ENCODE assay signal across 9 cellular contexts in genomic region chr9:6686396-6686795, GRCh38. TPM values are rescaled to one million over a fixed set of nuclear protein-coding genes. Genes with fewer than 3 reads are reported as not detected.
DNase-seq lines count a peak whose midpoint lies in the region; ATAC-seq, FAIRE-seq and TF ChIP-seq lines count a peak whose summit lies in the region.
"Had no signal": no experiment of that assay in that cellular context is flagged by ENCODE, and none has a peak within 500 bp of the region (broad histone marks: within the 10 kb centered on the region; RNA-seq: fewer than 3 reads in every experiment).

No MANE protein-coding gene starts in this region.

- H3K36me3 Mint-ChIP-seq in natural killer cell: no peaks in the 10 kb centered on the region

- H3K79me2 ChIP-seq in DND-41 (ENCODE audit: insufficient read depth, low read length) (peaks cover 19% of the 10 kb centered on the region), K562 (ENCODE audit: control insufficient read depth, insufficient read depth, low read length) (peaks cover 18% of the 10 kb centered on the region)

- no peaks in the 10 kb centered on the region for H3K9me3 ChIP-seq in DND-41 (ENCODE audit: insufficient read depth, low read length, severe bottlenecking)
- no peaks in the 10 kb centered on the region for H3K9me3 ChIP-seq in K562 (replicated peaks; ENCODE audit: control insufficient read depth, insufficient read depth, low read depth, low read length)
- H3K9me3 ChIP-seq in tibial artery: no peaks in the 10 kb centered on the region

- peak; percentile 20 for TF ChIP-seq CTCF in DND-41 (IDR thresholded peaks at IDR 0.05; ENCODE audit: borderline replicate concordance, extremely low read depth, low read length, poor library complexity, severe bottlenecking)
- TF ChIP-seq CTCF in K562 (IDR thresholded peaks at IDR 0.05 in 2 of 3, conservative IDR thresholded peaks at IDR 0.05 in 1 of 3; ENCODE audit: insufficient read depth in 2 of 3, low read depth in 1 of 3, low read length in 3 of 3): peak; percentile 4 to 43 (median 20); a peak in 2 of 6 replicates
- TF ChIP-seq CTCF in natural killer cell (IDR thresholded peaks at IDR 0.05): no peak
- TF ChIP-seq CTCF in tibial artery (IDR thresholded peaks at IDR 0.05): peak in 1 of 2 experiments; percentile 24

- POLR2A ChIA-PET in K562 (lab: Yijun Ruan, JAX): no interaction called here

- no peak for ATAC-seq in DND-41 (ENCODE audit: insufficient read depth, low read depth)
- no peak for ATAC-seq in K562
- no peak for ATAC-seq in natural killer cell
- no peak for ATAC-seq in GM18502 (IDR thresholded peaks at IDR 0.05; ENCODE audit: poor library complexity, unreplicated experiment)

- CTCF ChIA-PET in K562 (lab: Yijun Ruan, JAX; ENCODE audit: low intra/inter-chr PET ratio): no interaction called here

- FAIRE-seq in K562 (lab: Jason Lieb, UNC): no peak
- FAIRE-seq: frontal cortex had no signal

- intact Hi-C loops in K562 (cut with micrococcal nuclease): no loop called here
- intact Hi-C loops in natural killer cell (cut with micrococcal nuclease): no loop called here
- intact Hi-C loops in tibial artery (cut with DNase I; ENCODE audit: low total_unique reads): no loop called here

- in situ Hi-C loops in KBM-7 (cut with MboI; ENCODE audit: low pct_unique_long_range_greater_than_20kb, low sequenced_read_pairs): no loop called here
- in situ Hi-C loops in K562 (cut with MboI): no loop called here

- H3K4me3 Mint-ChIP-seq in natural killer cell: no peak overlapping the region

- no peak overlapping the region for H3K4me3 ChIP-seq in DND-41 (ENCODE audit: low read depth in 1 of 2, low read length in 2 of 2)
- no peak overlapping the region for H3K4me3 ChIP-seq in K562
- H3K4me3 ChIP-seq in tibial artery: no peak overlapping the region

- no peaks in the 10 kb centered on the region for H3K9me3 Mint-ChIP-seq in natural killer cell

- TF ChIP-seq POLR2A in K562 (conservative IDR thresholded peaks at IDR 0.05): no peak

- peak; percentile 26 to 45 for TF ChIP-seq RAD21 in K562 (CRISPR knock-in tag; conservative IDR thresholded peaks at IDR 0.05 in 1 of 2, IDR thresholded peaks at IDR 0.05 in 1 of 2)

- H3K9ac ChIP-seq in DND-41 (ENCODE audit: low read depth, low read length): no peak overlapping the region
- H3K9ac ChIP-seq in K562 (ENCODE audit: insufficient read depth in 1 of 2, low read depth in 2 of 2, low read length in 2 of 2): no peak overlapping the region

- WGBS in K562 (ENCODE audit: insufficient coverage, low coverage, missing lambda C conversion rate): 52% methylated on average over 2 of the region's 3 CpGs

- peaks cover 15% of the 10 kb centered on the region for H3K4me1 ChIP-seq in DND-41 (ENCODE audit: insufficient read depth, low read length)
- H3K4me1 ChIP-seq in K562 (replicated peaks in 1 of 2; ENCODE audit: control insufficient read depth in 2 of 2, insufficient read depth in 2 of 2, low read length in 2 of 2): peaks cover 0 to 11% of the 10 kb centered on the region in 2 experiments; a peak in 2 of 5 replicates
- H3K4me1 ChIP-seq in tibial artery: peaks cover 0 to 13% (median 5%) of the 10 kb centered on the region in 4 donors

- H2AFZ ChIP-seq in DND-41 (ENCODE audit: low read depth, low read length) (no peak overlapping the region), K562 (ENCODE audit: low read depth, low read length) (no peak overlapping the region)

- peaks cover 5% of the 10 kb centered on the region; the same call in 1 of the 2 replicates for H3K36me3 ChIP-seq in DND-41 (ENCODE audit: insufficient read depth, low read length)
- no peaks in the 10 kb centered on the region for H3K36me3 ChIP-seq in K562 (ENCODE audit: control insufficient read depth, insufficient read depth, low read length)
- no peaks in the 10 kb centered on the region for H3K36me3 ChIP-seq in tibial artery

- H3K4me2 ChIP-seq in DND-41 (ENCODE audit: insufficient read depth, low read length) (no peak overlapping the region), K562 (ENCODE audit: insufficient read depth, low read length) (no peak overlapping the region)

- H3K27me3 Mint-ChIP-seq in natural killer cell (ENCODE audit: low read depth in 2 of 2): no peaks in the 10 kb centered on the region

- DNase-seq in DND-41 (no peak), KBM-7 (peak; percentile 31), K562 (ENCODE audit: extremely low read depth in 1 of 4, low spot score in 3 of 4) (no peak), myocyte (ENCODE audit: low read depth) (peak; percentile 42), natural killer cell (no peak), NCI-H1436 (lab: John Stamatoyannopoulos, UW) (no peak), tibial artery (no peak)

- no peak for TF ChIP-seq EP300 in K562 (IDR thresholded peaks at IDR 0.05; ENCODE audit: low read length)

- peaks cover 12 to 14% of the 10 kb centered on the region in 2 donors for H3K4me1 Mint-ChIP-seq in natural killer cell

- no peaks in the 10 kb centered on the region for H3K27me3 ChIP-seq in DND-41 (ENCODE audit: insufficient read depth, low read length, poor library complexity)
- H3K27me3 ChIP-seq in K562 (ENCODE audit: control insufficient read depth in 2 of 2, insufficient read depth in 2 of 2, low read length in 2 of 2): no peaks in the 10 kb centered on the region
- no peaks in the 10 kb centered on the region for H3K27me3 ChIP-seq in tibial artery

- H3K27ac Mint-ChIP-seq in natural killer cell: no peak overlapping the region

- no peaks in the 10 kb centered on the region for H4K20me1 ChIP-seq in DND-41 (ENCODE audit: insufficient read depth, low read length)
- no peaks in the 10 kb centered on the region for H4K20me1 ChIP-seq in K562 (replicated peaks; ENCODE audit: control insufficient read depth, insufficient read depth, low read length)

- H3K27ac ChIP-seq in DND-41 (ENCODE audit: low read length): no peak overlapping the region
- 0 out of 3 replicates have a peak overlapping the region, but pooled peaks have one; percentile 26 for H3K27ac ChIP-seq in K562 (ENCODE audit: extremely low read depth, low read depth, low read length)
- peak overlapping the region in 1 of 2 donors; percentile 36 for H3K27ac ChIP-seq in tibial artery

- BruUV-seq in K562 (replicated peaks; lab: Mats Ljungman, UMichigan): no TSS peak

- H3K9me1 ChIP-seq in K562 (ENCODE audit: control insufficient read depth, insufficient read depth, low read length): no peaks in the 10 kb centered on the region

TF ChIP-seq in K562, 482 proteins besides CTCF, POLR2A, EP300 and RAD21:
- TF ChIP-seq RHOXF2B (CRISPR knock-in tag; conservative IDR thresholded peaks at IDR 0.05) (no peak), HDAC1 (IDR thresholded peaks at IDR 0.05) (no peak), IRF2 (CRISPR knock-in tag; IDR thresholded peaks at IDR 0.05) (no peak), PTBP1 (IDR thresholded peaks at IDR 0.05; ENCODE audit: low read depth, low read length) (no peak), GABPB2 (CRISPR knock-in tag; conservative IDR thresholded peaks at IDR 0.05) (no peak), MNT (conservative IDR thresholded peaks at IDR 0.05) (no peak), ZBTB2 (IDR thresholded peaks at IDR 0.05) (no peak)

RNA-seq across cellular contexts. Expression of gene GLDC, which starts 40.9 kb away (rescaled TPM):
- total RNA-seq in K562 (2011; cell fraction: chromatin; rRNA removed; ENCODE audit: low replicate concordance): not detected in 2 replicates
- total RNA-seq in K562 (2011; cell fraction: nucleolus; rRNA removed): not detected in 2 replicates
- total RNA-seq in K562 (2011; cell fraction: nucleoplasm; rRNA removed): not detected in 2 replicates
- total RNA-seq in K562 (2014; rRNA removed): 0.29 TPM in 1 of 2 replicates, not detected in the other
- not detected in 2 replicates for total RNA-seq in K562 (2014; rRNA removed; fragmentation: Illumina TruSeq; extraction: Trizol)
- not detected in 2 replicates for total RNA-seq in K562 (2015; rRNA removed; fragmentation: Illumina TruSeq; extraction: Trizol)
- 0.27 and 0.60 TPM in 2 replicates for total RNA-seq in K562 (2021)
- polyA plus RNA-seq in K562 (2011; rRNA removed): 0.03 TPM in 1 of 2 replicates, not detected in the other
- not detected in 2 replicates for polyA plus RNA-seq in K562 (2011; cell fraction: cytosol; rRNA removed)
- not detected in 2 replicates for polyA plus RNA-seq in K562 (2011; cell fraction: nucleus; rRNA removed)
- 0.03 and 0.33 TPM in 2 replicates for polyA plus RNA-seq in K562 (2012)
- 0.08 TPM in 1 of 2 replicates, not detected in the other for polyA plus RNA-seq in K562 (2014; fragmentation: Illumina TruSeq; extraction: Trizol)
- polyA plus RNA-seq in K562 (2014; fragmentation: Nextera tagmentation; extraction: Ambion mirVana): under 1 TPM in 1 of 2 experiments, not detected in 1; 0.08 TPM
- not detected in 2 replicates for polyA plus RNA-seq in K562 (2014; rRNA removed)
- polyA minus RNA-seq in K562 (2011; rRNA and poly(A)+ RNA removed): not detected in 2 replicates
- not detected in 2 replicates for polyA minus RNA-seq in K562 (2011; cell fraction: cytosol; rRNA and poly(A)+ RNA removed)
- not detected in 2 replicates for polyA minus RNA-seq in K562 (2011; cell fraction: nucleus; rRNA and poly(A)+ RNA removed)
- total RNA-seq in myocyte: 0.26 and 0.62 TPM in 2 replicates
- 0.35 TPM for polyA plus RNA-seq in myocyte (2012)
- total RNA-seq in natural killer cell: 1 to 10 TPM in 2 of 3 donors, not detected in 1; 1.3 to 4.6 TPM

Comparison
In these comparisons a context has a peak if more than half of its experiments do, and no peak if none do; other contexts are left out.
1. DNase-seq: peak in KBM-7 (single experiment) and myocyte (single experiment); none in DND-41 (single experiment), K562 (0 of 4), natural killer cell (single experiment), NCI-H1436 (single experiment) and tibial artery (0 of 2).